ENCODE assay signal across 9 cellular contexts in genomic region chr2:230203110-230203676, GRCh38.
DNase-seq lines count a peak whose midpoint lies in the region; ATAC-seq lines count a peak whose summit lies in the region.
"Had no signal": no experiment of that assay in that cellular context is flagged by ENCODE, and none has a peak within 500 bp of the region (broad histone marks: within the 10 kb centered on the region; RNA-seq: fewer than 3 reads in every experiment).

No MANE protein-coding gene starts in this region.

- H3K4me3 Mint-ChIP-seq in central memory CD8-positive, alpha-beta T cell, result no peak overlapping the region

- H3K4me1 Mint-ChIP-seq in central memory CD8-positive, alpha-beta T cell, result peaks cover 31% of the 10 kb centered on the region

- no peaks in the 10 kb centered on the region for H3K9me3 Mint-ChIP-seq in central memory CD8-positive, alpha-beta T cell

- no peaks in the 10 kb centered on the region for H3K27me3 Mint-ChIP-seq in central memory CD8-positive, alpha-beta T cell

- ATAC-seq in GM18517 (IDR thresholded peaks at IDR 0.05; ENCODE audit: unreplicated experiment) (peak; percentile 49), GM21360 (IDR thresholded peaks at IDR 0.05; ENCODE audit: unreplicated experiment) (peak; percentile 26), HG03342 (IDR thresholded peaks at IDR 0.05; ENCODE audit: unreplicated experiment) (peak; percentile 60)
- no peak for ATAC-seq in central memory CD8-positive, alpha-beta T cell (replicated peaks; ENCODE audit: extremely low read depth, poor library complexity, severe bottlenecking)
- ATAC-seq: Panc1 had no signal

- peak overlapping the region; percentile 66 for H3K27ac Mint-ChIP-seq in central memory CD8-positive, alpha-beta T cell (ENCODE audit: low read depth)

- no peak for DNase-seq in central memory CD8-positive, alpha-beta T cell (ENCODE audit: low spot score in 2 of 2)
- no peak for DNase-seq in COLO668 (lab: John Stamatoyannopoulos, UW; ENCODE audit: unreplicated experiment)
- no peak for DNase-seq in UCSD-AML1 (lab: John Stamatoyannopoulos, UW; ENCODE audit: unreplicated experiment)
- DNase-seq in KG1 (lab: John Stamatoyannopoulos, UW), result no peak
- no peak for DNase-seq in SIG-M5 treated with dmso at 0.1 percent for 504 hours (lab: John Stamatoyannopoulos, UW; ENCODE audit: unreplicated experiment)

- H3K36me3 Mint-ChIP-seq in central memory CD8-positive, alpha-beta T cell (ENCODE audit: insufficient read depth), result peaks cover 58% of the 10 kb centered on the region
